24 cellular contexts compared by ENCODE assay signal in the genomic region with DNA sequence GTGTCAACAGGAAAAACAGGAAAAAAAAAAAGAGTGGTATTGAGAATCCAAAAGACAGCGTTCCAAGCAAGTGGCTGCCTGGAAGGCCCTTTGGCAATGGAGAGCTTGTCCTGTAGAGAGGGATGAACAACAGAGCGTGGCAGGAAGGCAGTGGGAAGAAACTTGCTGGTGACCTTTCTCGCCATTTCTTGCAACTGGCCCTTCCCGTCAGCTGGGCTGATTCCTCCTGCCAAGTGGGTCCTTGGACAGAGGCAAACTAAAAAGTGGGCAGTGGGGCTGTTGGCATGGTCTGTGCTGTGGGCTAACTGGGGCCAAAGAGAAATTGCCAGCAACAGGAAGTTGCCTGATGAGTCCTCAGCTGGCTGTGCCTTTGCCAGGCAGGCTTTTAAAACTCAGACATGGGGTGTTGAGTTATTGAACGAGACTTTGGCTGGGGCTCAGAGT. TPM values are rescaled to one million over a fixed set of nuclear protein-coding genes. Genes with fewer than 3 reads are reported as not detected.
A peak's percentile ranks its signal among the peaks of the same experiment; 100 is the strongest.
DNase-seq lines count a peak whose midpoint lies in the region; ATAC-seq and TF ChIP-seq lines count a peak whose summit lies in the region.
"Had no signal": no experiment of that assay in that cellular context is flagged by ENCODE, and none has a peak within 500 bp of the region (broad histone marks: within the 10 kb centered on the region; RNA-seq: fewer than 3 reads in every experiment).

No MANE protein-coding gene starts in this region.

- no peaks in the 10 kb centered on the region for H3K4me1 ChIP-seq in prostate gland (replicated peaks)

- H3K4me3 Mint-ChIP-seq in activated T-helper 17 cell treated with anti-CD3 and anti-CD28 coated beads, Interleukin-2, amount 50 U/mL, for 72 hours, result no peak overlapping the region
- H3K4me3 Mint-ChIP-seq in immature natural killer cell, result no peak overlapping the region
- H3K4me3 Mint-ChIP-seq: neural progenitor cell had no signal

- WGBS in prostate gland, result 59% methylated on average over 5 of the region's 5 CpGs

- H3K9me3 ChIP-seq in prostate gland, result no peaks in the 10 kb centered on the region
- H3K9me3 ChIP-seq: BLaER1, gastroesophageal sphincter had no signal

- H3K36me3 Mint-ChIP-seq in activated T-helper 17 cell treated with anti-CD3 and anti-CD28 coated beads, Interleukin-2, amount 50 U/mL, for 72 hours (ENCODE audit: low read depth), result no peaks in the 10 kb centered on the region
- no peaks in the 10 kb centered on the region for H3K36me3 Mint-ChIP-seq in immature natural killer cell

- no peak for TF ChIP-seq POLR2A in prostate gland (IDR thresholded peaks at IDR 0.05)

- intact Hi-C loops in prostate gland (cut with DNase I), result no loop called here

- H3K36me3 ChIP-seq in prostate gland, result no peaks in the 10 kb centered on the region
- H3K36me3 ChIP-seq: BLaER1, gastroesophageal sphincter, neural progenitor cell had no signal

- no peaks in the 10 kb centered on the region for H3K9me3 Mint-ChIP-seq in activated T-helper 17 cell treated with anti-CD3 and anti-CD28 coated beads, Interleukin-2, amount 50 U/mL, for 72 hours
- H3K9me3 Mint-ChIP-seq in immature natural killer cell, result no peaks in the 10 kb centered on the region
- H3K9me3 Mint-ChIP-seq: activated naive CD4-positive, alpha-beta T cell treated with anti-CD3 and anti-CD28 coated beads, Interleukin-2, amount 50 U/mL, for 72 hours; neural progenitor cell had no signal

- no peak for ATAC-seq in activated T-helper 17 cell treated with anti-CD3 and anti-CD28 coated beads, Interleukin-2, amount 50 U/mL, for 72 hours (replicated peaks)
- ATAC-seq in GM18519 (IDR thresholded peaks at IDR 0.05; ENCODE audit: low FRiP score, unreplicated experiment), result no peak
- ATAC-seq: activated naive CD4-positive, alpha-beta T cell treated with anti-CD3 and anti-CD28 coated beads, Interleukin-2, amount 50 U/mL, for 72 hours; gastroesophageal sphincter had no signal

- peak overlapping the region; percentile 35 to 50 for H3K27ac ChIP-seq in prostate gland
- H3K27ac ChIP-seq: BLaER1, neural progenitor cell had no signal

- peaks cover 12% of the 10 kb centered on the region for H3K27me3 Mint-ChIP-seq in activated T-helper 17 cell treated with anti-CD3 and anti-CD28 coated beads, Interleukin-2, amount 50 U/mL, for 72 hours
- H3K27me3 Mint-ChIP-seq in immature natural killer cell (ENCODE audit: low read depth in 3 of 3), result peaks cover 0 to 5% (median 2%) of the 10 kb centered on the region in 3 donors

- no peak overlapping the region for H3K4me3 ChIP-seq in prostate gland
- H3K4me3 ChIP-seq: BLaER1, gastroesophageal sphincter, neural progenitor cell had no signal

- DNase-seq in GM03348 (ENCODE audit: low spot score), result peak; percentile 47
- DNase-seq in globus pallidus (ENCODE audit: low spot score), result peak; percentile 57
- peak; percentile 51 for DNase-seq in prostate gland (ENCODE audit: low spot score)
- DNase-seq in immature natural killer cell, result no peak
- no peak for DNase-seq in NCI-H1694 treated with DMSO at 0.1 percent for 48 hours (lab: John Stamatoyannopoulos, UW)
- DNase-seq in amniotic stem cell (lab: John Stamatoyannopoulos, UW), result no peak
- DNase-seq: activated CD4-positive, alpha-beta T cell treated with anti-CD3 and anti-CD28 coated beads, Interleukin-2, amount 50 U/mL, for 1 hour; activated T-cell treated with anti-CD3 and anti-CD28 coated beads for 4 hours; DMS79; mesenchymal stem cell; NCI-H2107; NCI-H526; stimulated activated CD4-positive, alpha-beta T cell treated with anti-CD3 and anti-CD28 coated beads, Interleukin-4, amount 100 ng/mL, for 24 hours; stimulated activated CD8-positive, alpha-beta memory T cell treated with anti-CD3 and anti-CD28 coated beads, Interleukin-4, amount 100 ng/mL, for 48 hours; trophoblast cell had no signal

- no peak for TF ChIP-seq CTCF in prostate gland (IDR thresholded peaks at IDR 0.05)

- peak overlapping the region; percentile 11 for H3K27ac Mint-ChIP-seq in activated T-helper 17 cell treated with anti-CD3 and anti-CD28 coated beads, Interleukin-2, amount 50 U/mL, for 72 hours
- H3K27ac Mint-ChIP-seq in immature natural killer cell, result peak overlapping the region in 1 of 6 donors; percentile 35
- H3K27ac Mint-ChIP-seq: activated naive CD4-positive, alpha-beta T cell treated with anti-CD3 and anti-CD28 coated beads, Interleukin-2, amount 50 U/mL, for 72 hours; neural progenitor cell had no signal

- H3K4me1 Mint-ChIP-seq in activated T-helper 17 cell treated with anti-CD3 and anti-CD28 coated beads, Interleukin-2, amount 50 U/mL, for 72 hours, result peaks cover 11% of the 10 kb centered on the region
- peaks cover 9 to 11% of the 10 kb centered on the region in 2 donors for H3K4me1 Mint-ChIP-seq in immature natural killer cell

- no peaks in the 10 kb centered on the region for H3K27me3 ChIP-seq in prostate gland (replicated peaks; ENCODE audit: insufficient read depth)
- H3K27me3 ChIP-seq: BLaER1, gastroesophageal sphincter, neural progenitor cell had no signal

RNA-seq across cellular contexts. Expression of a gene that starts 43.9 kb away (rescaled TPM):
- total RNA-seq in activated T-helper 17 cell treated with anti-CD3 and anti-CD28 coated beads, Interleukin-2, amount 50 U/mL, for 72 hours, result not detected
- not detected for total RNA-seq in prostate gland
- polyA plus RNA-seq in immature natural killer cell, result not detected
- total RNA-seq: activated naive CD4-positive, alpha-beta T cell treated with anti-CD3 and anti-CD28 coated beads, Interleukin-2, amount 50 U/mL, for 72 hours; HepG2; M059J; skeletal muscle tissue had no signal
- polyA plus RNA-seq: HepG2 had no signal

Comparison
In these comparisons a context has a peak if more than half of its experiments do, and no peak if none do; other contexts are left out.
1. DNase-seq: peak in GM03348 (single experiment), globus pallidus (single experiment) and prostate gland (single experiment); none in immature natural killer cell (0 of 3), NCI-H1694 treated with DMSO at 0.1 percent for 48 hours (single experiment) and amniotic stem cell (single experiment).